Comparison of ENCODE assay signal across 19 cellular contexts in genomic region chr9:117523531-117524153, GRCh38.
"Had no signal": no experiment of that assay in that cellular context is flagged by ENCODE, and none has a peak within 500 bp of the region (broad histone marks: within the 10 kb centered on the region; RNA-seq: fewer than 3 reads in every experiment).

No MANE protein-coding gene starts in this region.

- H3K4me3 ChIP-seq: body of pancreas, dorsolateral prefrontal cortex, left lung, tibial nerve had no signal

- H3K36me3 ChIP-seq: left lung, tibial nerve had no signal

- H3K9me3 ChIP-seq: body of pancreas, tibial nerve had no signal

- ATAC-seq: activated CD8-positive, alpha-beta T cell treated with anti-CD3 and anti-CD28 coated beads, Interleukin-2, amount 10 ng/mL, durations not matched to agents 7 days and 5 days; body of pancreas; left lung; stimulated activated naive CD8-positive, alpha-beta T cell treated with anti-CD3 and anti-CD28 coated beads, Interleukin-15, Interleukin-2, amounts not matched to agents 100 U/mL and 50 U/mL, for 24 hours had no signal

- H3K36me3 Mint-ChIP-seq: activated naive CD8-positive, alpha-beta T cell treated with anti-CD3 and anti-CD28 coated beads, Interleukin-2, amount 10 ng/mL, durations not matched to agents 7 days and 5 days had no signal

- H3K4me1 Mint-ChIP-seq: activated B cell treated with CpG ODN at 0.5 μM for 24 hours; activated CD4-positive, alpha-beta T cell treated with anti-CD3 and anti-CD28 coated beads, Interleukin-2, amount 10 ng/mL, durations not matched to agents 24 days and 14 days; activated naive CD8-positive, alpha-beta T cell treated with anti-CD3 and anti-CD28 coated beads, Interleukin-2, amount 10 ng/mL, durations not matched to agents 7 days and 5 days had no signal

- H3K9me3 Mint-ChIP-seq: activated T-helper 2 cell treated with anti-CD3 and anti-CD28 coated beads, Interferon-gamma antibody, Interleukin-2, Interleukin-4, amounts not matched to agents 10 μg/mL and 5 μg/mL and 100 μg/mL, durations not matched to agents 14 hours and 24 hours and 36 hours had no signal

- H3K27me3 Mint-ChIP-seq: activated B cell treated with CpG ODN at 0.5 μM for 24 hours; activated CD4-positive, alpha-beta T cell treated with anti-CD3 and anti-CD28 coated beads, Interleukin-2, amount 10 ng/mL, durations not matched to agents 24 days and 14 days; activated T-cell treated with anti-CD3 and anti-CD28 coated beads, Interleukin-2, amount 50 U/mL, for 24 hours had no signal

- H3K4me3 Mint-ChIP-seq: activated B cell treated with CpG ODN at 0.5 μM for 24 hours; activated CD4-positive, alpha-beta T cell treated with anti-CD3 and anti-CD28 coated beads, Interleukin-2, amount 10 ng/mL, durations not matched to agents 24 days and 14 days; activated CD8-positive, alpha-beta T cell treated with anti-CD3 and anti-CD28 coated beads, Interleukin-2, amount 10 ng/mL, durations not matched to agents 7 days and 5 days; activated naive CD8-positive, alpha-beta T cell treated with anti-CD3 and anti-CD28 coated beads, Interleukin-2, amount 10 ng/mL, durations not matched to agents 7 days and 5 days; activated T-cell treated with anti-CD3 and anti-CD28 coated beads, Interleukin-2, amount 50 U/mL, for 24 hours had no signal

- H3K27ac Mint-ChIP-seq: activated B cell treated with CpG ODN at 0.5 μM for 24 hours; activated CD4-positive, alpha-beta T cell treated with anti-CD3 and anti-CD28 coated beads, Interleukin-2, amount 10 ng/mL, durations not matched to agents 24 days and 14 days; activated CD8-positive, alpha-beta T cell treated with anti-CD3 and anti-CD28 coated beads, Interleukin-2, amount 10 ng/mL, durations not matched to agents 7 days and 5 days; activated naive CD8-positive, alpha-beta T cell treated with anti-CD3 and anti-CD28 coated beads, Interleukin-2, amount 10 ng/mL, durations not matched to agents 7 days and 5 days; activated T-cell treated with anti-CD3 and anti-CD28 coated beads, Interleukin-2, amount 50 U/mL, for 24 hours; activated T-helper 2 cell treated with anti-CD3 and anti-CD28 coated beads, Interferon-gamma antibody, Interleukin-2, Interleukin-4, amounts not matched to agents 10 μg/mL and 5 μg/mL and 100 μg/mL, durations not matched to agents 14 hours and 24 hours and 36 hours had no signal

- H3K27me3 ChIP-seq: body of pancreas, dorsolateral prefrontal cortex, left lung, tibial nerve had no signal

- H3K27ac ChIP-seq: body of pancreas, dorsolateral prefrontal cortex, left lung, tibial nerve had no signal

- FAIRE-seq: keratinocyte, urothelium cell line had no signal

- H3K4me1 ChIP-seq: body of pancreas, left lung, tibial nerve had no signal

- DNase-seq: activated B cell treated with CpG ODN at 0.5 μM for 24 hours; activated CD4-positive, alpha-beta T cell treated with anti-CD3 and anti-CD28 coated beads, Interleukin-2, amount 10 ng/mL, durations not matched to agents 24 days and 14 days; activated CD8-positive, alpha-beta T cell treated with anti-CD3 and anti-CD28 coated beads, Interleukin-2, amount 10 ng/mL, durations not matched to agents 7 days and 5 days; activated naive CD4-positive, alpha-beta T cell treated with Interleukin-2 at 50 U/mL for 16 hours; activated naive CD8-positive, alpha-beta T cell treated with anti-CD3 and anti-CD28 coated beads, Interleukin-2, amount 10 ng/mL, durations not matched to agents 7 days and 5 days; activated T-cell treated with anti-CD3 and anti-CD28 coated beads, Interleukin-2, amount 50 U/mL, for 24 hours; body of pancreas; caudate nucleus; dorsolateral prefrontal cortex; foreskin melanocyte; left lung; occipital lobe; stimulated activated CD4-positive, alpha-beta T cell treated with anti-CD3 and anti-CD28 coated beads, Interleukin-2, amount 100 ng/mL, for 24 hours; stimulated activated naive CD8-positive, alpha-beta T cell treated with anti-CD3 and anti-CD28 coated beads, Interleukin-15, Interleukin-2, amounts not matched to agents 100 U/mL and 50 U/mL, for 24 hours; substantia nigra had no signal
